In the genomic region with DNA sequence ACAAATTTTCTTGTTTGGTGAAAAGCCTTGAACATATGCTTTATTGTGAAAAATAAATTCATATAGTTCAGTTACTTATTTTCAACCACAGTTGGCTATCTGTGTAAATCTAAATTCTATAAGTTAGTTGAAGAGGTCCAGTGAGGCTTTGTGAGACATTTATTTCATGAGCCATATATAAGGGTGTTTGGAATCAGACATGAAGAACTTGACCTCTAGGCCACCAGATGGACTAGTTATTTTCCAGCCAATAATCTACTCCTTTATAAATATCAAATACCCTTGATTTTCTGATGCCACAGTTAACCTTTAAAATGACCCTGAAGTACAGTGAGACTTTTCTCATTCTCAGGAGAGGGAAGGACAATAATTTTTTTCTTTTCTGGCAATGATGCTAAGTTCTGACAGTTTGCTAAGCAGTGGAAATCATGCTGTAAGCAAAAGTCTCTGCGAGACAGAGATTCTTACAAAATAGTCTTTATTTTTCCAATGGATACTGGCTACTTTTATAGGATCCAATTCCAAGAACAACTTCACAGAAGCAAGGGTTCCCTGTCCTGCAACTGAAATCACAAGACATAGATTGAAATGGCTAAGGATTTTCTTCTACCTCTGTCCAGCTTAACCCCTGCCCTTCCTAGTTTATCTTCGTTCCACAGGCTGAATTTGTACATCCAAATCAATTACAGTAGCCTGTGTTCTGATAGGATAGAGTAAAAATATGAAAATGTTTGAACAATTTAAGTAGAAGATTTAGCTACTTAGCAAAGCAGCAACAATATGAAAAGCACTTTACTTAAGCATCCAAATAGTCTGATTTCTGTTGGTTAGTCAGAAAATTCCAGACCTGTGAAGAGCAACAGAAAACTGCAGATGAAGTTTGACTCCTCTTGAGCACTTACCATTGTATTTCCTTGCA, we compare ENCODE assay signal across 13 cellular contexts. TPM values are rescaled to one million over a fixed set of nuclear protein-coding genes. Genes with fewer than 3 reads are reported as not detected.
A peak's percentile ranks its signal among the peaks of the same experiment; 100 is the strongest.
DNase-seq lines count a peak whose midpoint lies in the region; ATAC-seq and TF ChIP-seq lines count a peak whose summit lies in the region.
"Had no signal": no experiment of that assay in that cellular context is flagged by ENCODE, and none has a peak within 500 bp of the region (broad histone marks: within the 10 kb centered on the region; RNA-seq: fewer than 3 reads in every experiment).

No MANE protein-coding gene starts in this region.

- intact Hi-C loops in esophagus muscularis mucosa (cut with DNase I) = loop anchor here (10.0 kb wide), 3 partner anchors 212 to 572 kb away; a partner anchor contains a TSS

- peak overlapping the region; percentile 83 for H3K4me3 ChIP-seq in AG04450 (ENCODE audit: low read depth, low read length)
- H3K4me3 ChIP-seq in esophagus muscularis mucosa = peak overlapping the region; percentile 68 to 72 (median 70)

- TF ChIP-seq EP300 in esophagus muscularis mucosa (IDR thresholded peaks at IDR 0.05) = no peak

- H3K36me3 ChIP-seq in esophagus muscularis mucosa = no peaks in the 10 kb centered on the region

- H3K27ac Mint-ChIP-seq in osteocyte (ENCODE audit: unreplicated experiment) = peak overlapping the region; percentile 98
- H3K27ac Mint-ChIP-seq: activated naive CD4-positive, alpha-beta T cell treated with anti-CD3 and anti-CD28 coated beads for 36 hours; CD4-positive, alpha-beta T cell had no signal

- POLR2A ChIA-PET in AG04450 (lab: Yijun Ruan, JAX) = interaction anchor here (0.6 to 1.0 kb wide), 2 partner anchors 18 to 215 kb away, joined by 3 read pairs; no protein-coding TSS in a partner anchor

- H3K9me3 ChIP-seq in AG04450 (ENCODE audit: control insufficient read depth, insufficient read depth, low read length) (no peaks in the 10 kb centered on the region), esophagus muscularis mucosa (peaks cover 0 to 8% (median 0%) of the 10 kb centered on the region in 4 donors)

- peaks cover 0 to 30% (median 26%) of the 10 kb centered on the region in 4 donors for H3K4me1 ChIP-seq in esophagus muscularis mucosa

- peaks cover 27% of the 10 kb centered on the region for H3K36me3 Mint-ChIP-seq in osteocyte (ENCODE audit: unreplicated experiment)

- TF ChIP-seq CTCF in AG04450 (IDR thresholded peaks at IDR 0.05; ENCODE audit: low read depth, low read length) (no peak), esophagus muscularis mucosa (IDR thresholded peaks at IDR 0.05) (no peak), osteocyte (IDR thresholded peaks at IDR 0.05) (no peak)

- no peaks in the 10 kb centered on the region for H3K27me3 Mint-ChIP-seq in osteocyte (ENCODE audit: unreplicated experiment)

- peaks cover 22% of the 10 kb centered on the region for H3K9me3 Mint-ChIP-seq in osteocyte (ENCODE audit: unreplicated experiment)

- CTCF ChIA-PET in AG04450 (lab: Charles Lee) = interaction anchor here (1.6 kb wide), 1 partner anchor 401 kb away, joined by 6 read pairs; no protein-coding TSS in a partner anchor

- ATAC-seq in HG03196 (IDR thresholded peaks at IDR 0.05; ENCODE audit: unreplicated experiment) (no peak), HG02981 (IDR thresholded peaks at IDR 0.05; ENCODE audit: unreplicated experiment) (no peak), HG03469 (IDR thresholded peaks at IDR 0.05; ENCODE audit: unreplicated experiment) (no peak)

- no peak overlapping the region for H3K27ac ChIP-seq in AG04450 (ENCODE audit: low read depth, low read length)
- peak overlapping the region; percentile 89 to 92 (median 90) for H3K27ac ChIP-seq in esophagus muscularis mucosa (replicated peaks in 1 of 4)

- 20% methylated on average over 2 of the region's 2 CpGs for WGBS in esophagus muscularis mucosa

- TF ChIP-seq POLR2A in esophagus muscularis mucosa (IDR thresholded peaks at IDR 0.05; ENCODE audit: low read depth) = no peak

- no peak for DNase-seq in AG04450 (ENCODE audit: low read depth, low spot score)
- DNase-seq in RKO (ENCODE audit: low spot score) = peak; percentile 49
- DNase-seq in esophagus muscularis mucosa (ENCODE audit: extremely low spot score) = no peak
- DNase-seq in osteocyte (ENCODE audit: extremely low spot score, unreplicated experiment) = no peak
- DNase-seq in ecto neural progenitor cell (ENCODE audit: low spot score) = no peak
- DNase-seq: activated CD4-positive, CD25-positive, alpha-beta regulatory T cell; activated naive CD4-positive, alpha-beta T cell treated with anti-CD3 and anti-CD28 coated beads for 36 hours; CD4-positive, alpha-beta T cell; NCI-H1105 treated with DMSO at 0.1 percent for 48 hours; OCI-M1 had no signal

- H3K4me1 Mint-ChIP-seq in osteocyte (ENCODE audit: unreplicated experiment) = peaks cover 53% of the 10 kb centered on the region

- peak overlapping the region; percentile 93 for H3K4me3 Mint-ChIP-seq in osteocyte (ENCODE audit: unreplicated experiment)
- H3K4me3 Mint-ChIP-seq: activated naive CD4-positive, alpha-beta T cell treated with anti-CD3 and anti-CD28 coated beads for 36 hours; CD4-positive, alpha-beta T cell had no signal

- H3K27me3 ChIP-seq in AG04450 (ENCODE audit: control insufficient read depth, insufficient read depth, low read length) (no peaks in the 10 kb centered on the region), esophagus muscularis mucosa (no peaks in the 10 kb centered on the region)

RNA-seq across cellular contexts. Expression of a gene that starts 2.3 kb away (rescaled TPM):
- 43.8 and 47.9 TPM in 2 replicates for polyA plus RNA-seq in AG04450 (2011; rRNA removed)
- 48.5 and 58.3 TPM in 2 replicates for polyA minus RNA-seq in AG04450 (2011; rRNA and poly(A)+ RNA removed)
- total RNA-seq in esophagus muscularis mucosa (10 to 100 TPM; 18.1 to 26.0 (median 21.2) TPM), osteocyte (61.7 and 63.3 TPM in 2 replicates)
- total RNA-seq: CD4-positive, alpha-beta T cell had no signal
